ENCODE assay signal across 18 cellular contexts in the genomic region with DNA sequence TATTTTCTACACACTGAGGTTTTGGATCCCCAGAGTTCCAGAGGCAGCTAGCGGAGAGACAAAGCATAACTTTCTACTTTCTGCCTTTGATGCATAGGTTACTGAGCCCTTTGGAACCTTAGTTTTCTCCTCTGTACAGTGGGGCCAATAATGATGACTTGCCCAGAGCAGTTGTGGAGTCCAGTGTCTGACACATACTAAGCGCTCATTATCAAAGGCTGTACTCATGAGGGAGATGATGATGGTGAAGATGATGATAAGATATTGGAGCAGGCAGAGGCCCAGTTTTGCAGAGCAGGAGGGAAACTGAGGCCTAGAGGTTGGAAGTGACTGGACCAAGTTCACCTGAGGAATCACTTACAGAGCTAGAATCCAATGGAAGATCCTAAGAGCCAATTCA.
DNase-seq lines count a peak whose midpoint lies in the region; ATAC-seq, FAIRE-seq and TF ChIP-seq lines count a peak whose summit lies in the region.
"Had no signal": no experiment of that assay in that cellular context is flagged by ENCODE, and none has a peak within 500 bp of the region (broad histone marks: within the 10 kb centered on the region; RNA-seq: fewer than 3 reads in every experiment).

No MANE protein-coding gene starts in this region.

- H3K4me3 Mint-ChIP-seq in Calu3 (ENCODE audit: low read depth, unreplicated experiment) = no peak overlapping the region
- H3K4me3 Mint-ChIP-seq: CD8-positive, alpha-beta memory T cell had no signal

- no peak for DNase-seq in Calu3
- DNase-seq in hepatocyte (ENCODE audit: low spot score) = no peak
- no peak for DNase-seq in pancreas
- no peak for DNase-seq in esophagus squamous epithelium (lab: John Stamatoyannopoulos, UW)
- no peak for DNase-seq in NCI-H146 treated with DMSO at 0.1 percent for 48 hours (lab: John Stamatoyannopoulos, UW; ENCODE audit: unreplicated experiment)
- no peak for DNase-seq in KBM-7
- DNase-seq: C1 segment of cervical spinal cord; CD8-positive, alpha-beta memory T cell; DMS79; H7; NCI-H187; NCI-H2107; NCI-H2227 treated with DMSO at 0.1 percent for 48 hours; NCI-H524 treated with DMSO at 0.1 percent for 48 hours had no signal

- H3K27me3 Mint-ChIP-seq in Calu3 (ENCODE audit: unreplicated experiment) = no peaks in the 10 kb centered on the region

- H3K27ac Mint-ChIP-seq in Calu3 (ENCODE audit: unreplicated experiment) = peak overlapping the region; percentile 91
- H3K27ac Mint-ChIP-seq: CD8-positive, alpha-beta memory T cell had no signal

- H3K36me3 ChIP-seq in hepatocyte (replicated peaks; ENCODE audit: insufficient read depth, low read depth) (no peaks in the 10 kb centered on the region), pancreas (no peaks in the 10 kb centered on the region), esophagus squamous epithelium (no peaks in the 10 kb centered on the region)

- H4K20me1 ChIP-seq in hepatocyte (ENCODE audit: insufficient read depth, poor library complexity, severe bottlenecking) = no peaks in the 10 kb centered on the region

- H3K27ac ChIP-seq in VCaP (peak overlapping the region; percentile 84), hepatocyte (peak overlapping the region; percentile 76), pancreas (peak overlapping the region; percentile 45 to 73 (median 54)), esophagus squamous epithelium (no peak overlapping the region)
- H3K27ac ChIP-seq: RWPE1 had no signal

- no peak for FAIRE-seq in pancreas (lab: Jason Lieb, UNC)

- no peaks in the 10 kb centered on the region for H3K27me3 ChIP-seq in hepatocyte
- no peaks in the 10 kb centered on the region for H3K27me3 ChIP-seq in pancreas
- no peaks in the 10 kb centered on the region for H3K27me3 ChIP-seq in esophagus squamous epithelium

- no peak for TF ChIP-seq CTCF in Calu3 (IDR thresholded peaks at IDR 0.05; ENCODE audit: unreplicated experiment)
- no peak for TF ChIP-seq CTCF in VCaP (conservative IDR thresholded peaks at IDR 0.05)
- no peak for TF ChIP-seq CTCF in hepatocyte (IDR thresholded peaks at IDR 0.05; ENCODE audit: poor library complexity)
- no peak for TF ChIP-seq CTCF in pancreas (IDR thresholded peaks at IDR 0.05)
- no peak for TF ChIP-seq CTCF in esophagus squamous epithelium (IDR thresholded peaks at IDR 0.05)

- no peaks in the 10 kb centered on the region for H3K9me2 ChIP-seq in hepatocyte (replicated peaks; ENCODE audit: insufficient read depth)

- peaks cover 7% of the 10 kb centered on the region for H3K9me3 Mint-ChIP-seq in Calu3 (ENCODE audit: low read depth, unreplicated experiment)

- intact Hi-C loops in Calu3 (cut with micrococcal nuclease; ENCODE audit: unreplicated experiment) (loop anchor here (10.0 kb wide), 1 partner anchor 189 kb away; no protein-coding TSS in a partner anchor), pancreas (cut with DNase I) (no loop called here), esophagus squamous epithelium (cut with DNase I) (no loop called here)

- no peak for TF ChIP-seq POLR2A in esophagus squamous epithelium (IDR thresholded peaks at IDR 0.05)

- peaks cover 60% of the 10 kb centered on the region for H3K4me1 Mint-ChIP-seq in Calu3 (ENCODE audit: low read depth, unreplicated experiment)
- H3K4me1 Mint-ChIP-seq: CD8-positive, alpha-beta memory T cell had no signal

- BruUV-seq in Calu3 (replicated peaks; lab: Mats Ljungman, UMichigan) = no TSS peak

- H3K9me3 ChIP-seq in hepatocyte (ENCODE audit: low read depth) = no peaks in the 10 kb centered on the region
- H3K9me3 ChIP-seq in pancreas = no peaks in the 10 kb centered on the region
- peaks cover 0 to 2% (median 0%) of the 10 kb centered on the region in 3 donors for H3K9me3 ChIP-seq in esophagus squamous epithelium

- peaks cover 14% of the 10 kb centered on the region for H3K36me3 Mint-ChIP-seq in Calu3 (ENCODE audit: insufficient read depth, unreplicated experiment)
- H3K36me3 Mint-ChIP-seq: CD8-positive, alpha-beta memory T cell had no signal

- WGBS in hepatocyte (ENCODE audit: low lambda C conversion rate, missing lambda C conversion rate) = 93% methylated on average over 2 of the region's 2 CpGs
- 94 to 97% methylated on average over 2 of the region's 2 CpGs for WGBS in pancreas, 2 donors
- 100% methylated on average over 2 of the region's 2 CpGs for whole genome bisulfite sequencing in esophagus squamous epithelium, 2 donors

- ATAC-seq in pancreas (no peak), GM18909 (IDR thresholded peaks at IDR 0.05; ENCODE audit: poor library complexity, unreplicated experiment) (no peak)
- ATAC-seq: PC-3 had no signal

- CTCF ChIA-PET in Calu3 (lab: Charles Lee) = no interaction called here

- peaks cover 23% of the 10 kb centered on the region for H3K4me1 ChIP-seq in hepatocyte (ENCODE audit: insufficient read depth)
- H3K4me1 ChIP-seq in pancreas = peaks cover 14 to 21% (median 17%) of the 10 kb centered on the region in 3 donors
- H3K4me1 ChIP-seq in esophagus squamous epithelium = peaks cover 3 to 23% (median 5%) of the 10 kb centered on the region in 3 donors

- H3K79me2 ChIP-seq in hepatocyte = no peaks in the 10 kb centered on the region

- H3K4me2 ChIP-seq in hepatocyte = no peak overlapping the region

- no peak overlapping the region for H2AFZ ChIP-seq in hepatocyte

- in situ Hi-C loops in KBM-7 (cut with MboI; ENCODE audit: low pct_unique_long_range_greater_than_20kb, low sequenced_read_pairs) = no loop called here

- H3K4me3 ChIP-seq in hepatocyte = no peak overlapping the region
- H3K4me3 ChIP-seq in pancreas = no peak overlapping the region
- no peak overlapping the region for H3K4me3 ChIP-seq in esophagus squamous epithelium

Comparison
In these comparisons a context has a peak if more than half of its experiments do, and no peak if none do; other contexts are left out.
1. H3K27ac ChIP-seq: peak in VCaP (single experiment), hepatocyte (single experiment) and pancreas (4 of 4); none in esophagus squamous epithelium (0 of 4).